1 cellular context compared by ENCODE assay signal in genomic region chr6:15250440-15251168, GRCh38.
TF ChIP-seq lines count a peak whose summit lies in the region.

No MANE protein-coding gene starts in this region.

TF ChIP-seq in GM23338, 12 proteins besides CTCF, POLR2A, EP300 and RAD21 (continued from another document):
- TF ChIP-seq, protein P1, sequence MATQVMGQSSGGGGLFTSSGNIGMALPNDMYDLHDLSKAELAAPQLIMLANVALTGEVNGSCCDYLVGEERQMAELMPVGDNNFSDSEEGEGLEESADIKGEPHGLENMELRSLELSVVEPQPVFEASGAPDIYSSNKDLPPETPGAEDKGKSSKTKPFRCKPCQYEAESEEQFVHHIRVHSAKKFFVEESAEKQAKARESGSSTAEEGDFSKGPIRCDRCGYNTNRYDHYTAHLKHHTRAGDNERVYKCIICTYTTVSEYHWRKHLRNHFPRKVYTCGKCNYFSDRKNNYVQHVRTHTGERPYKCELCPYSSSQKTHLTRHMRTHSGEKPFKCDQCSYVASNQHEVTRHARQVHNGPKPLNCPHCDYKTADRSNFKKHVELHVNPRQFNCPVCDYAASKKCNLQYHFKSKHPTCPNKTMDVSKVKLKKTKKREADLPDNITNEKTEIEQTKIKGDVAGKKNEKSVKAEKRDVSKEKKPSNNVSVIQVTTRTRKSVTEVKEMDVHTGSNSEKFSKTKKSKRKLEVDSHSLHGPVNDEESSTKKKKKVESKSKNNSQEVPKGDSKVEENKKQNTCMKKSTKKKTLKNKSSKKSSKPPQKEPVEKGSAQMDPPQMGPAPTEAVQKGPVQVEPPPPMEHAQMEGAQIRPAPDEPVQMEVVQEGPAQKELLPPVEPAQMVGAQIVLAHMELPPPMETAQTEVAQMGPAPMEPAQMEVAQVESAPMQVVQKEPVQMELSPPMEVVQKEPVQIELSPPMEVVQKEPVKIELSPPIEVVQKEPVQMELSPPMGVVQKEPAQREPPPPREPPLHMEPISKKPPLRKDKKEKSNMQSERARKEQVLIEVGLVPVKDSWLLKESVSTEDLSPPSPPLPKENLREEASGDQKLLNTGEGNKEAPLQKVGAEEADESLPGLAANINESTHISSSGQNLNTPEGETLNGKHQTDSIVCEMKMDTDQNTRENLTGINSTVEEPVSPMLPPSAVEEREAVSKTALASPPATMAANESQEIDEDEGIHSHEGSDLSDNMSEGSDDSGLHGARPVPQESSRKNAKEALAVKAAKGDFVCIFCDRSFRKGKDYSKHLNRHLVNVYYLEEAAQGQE (IDR thresholded peaks at IDR 0.05; ENCODE audit: unreplicated experiment), result no peak
- TF ChIP-seq ZNF331 (CRISPR knock-in tag; IDR thresholded peaks at IDR 0.05; ENCODE audit: low read depth) (no peak), EZH2 (IDR thresholded peaks at IDR 0.05; ENCODE audit: low read depth, unreplicated experiment) (no peak), EZH2phosphoT487 (IDR thresholded peaks at IDR 0.05; ENCODE audit: unreplicated experiment) (no peak), ZNF114 (CRISPR knock-in tag; IDR thresholded peaks at IDR 0.05) (no peak)
- TF ChIP-seq, protein P2, sequence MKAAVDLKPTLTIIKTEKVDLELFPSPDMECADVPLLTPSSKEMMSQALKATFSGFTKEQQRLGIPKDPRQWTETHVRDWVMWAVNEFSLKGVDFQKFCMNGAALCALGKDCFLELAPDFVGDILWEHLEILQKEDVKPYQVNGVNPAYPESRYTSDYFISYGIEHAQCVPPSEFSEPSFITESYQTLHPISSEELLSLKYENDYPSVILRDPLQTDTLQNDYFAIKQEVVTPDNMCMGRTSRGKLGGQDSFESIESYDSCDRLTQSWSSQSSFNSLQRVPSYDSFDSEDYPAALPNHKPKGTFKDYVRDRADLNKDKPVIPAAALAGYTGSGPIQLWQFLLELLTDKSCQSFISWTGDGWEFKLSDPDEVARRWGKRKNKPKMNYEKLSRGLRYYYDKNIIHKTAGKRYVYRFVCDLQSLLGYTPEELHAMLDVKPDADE (IDR thresholded peaks at IDR 0.05), result no peak
